ENCODE assay signal across 9 cellular contexts in genomic region chr10:102629661-102630614, GRCh38. TPM values are rescaled to one million over a fixed set of nuclear protein-coding genes. Genes with fewer than 3 reads are reported as not detected.
A peak's percentile ranks its signal among the peaks of the same experiment; 100 is the strongest.
DNase-seq lines count a peak whose midpoint lies in the region; ATAC-seq, FAIRE-seq and TF ChIP-seq lines count a peak whose summit lies in the region.
"Had no signal": no experiment of that assay in that cellular context is flagged by ENCODE, and none has a peak within 500 bp of the region (broad histone marks: within the 10 kb centered on the region; RNA-seq: fewer than 3 reads in every experiment).

No MANE protein-coding gene starts in this region.

- no peak for TF ChIP-seq POLR2A in esophagus muscularis mucosa (IDR thresholded peaks at IDR 0.05; ENCODE audit: low read depth)

- peak overlapping the region; percentile 97 for H3K27ac Mint-ChIP-seq in osteocyte (ENCODE audit: unreplicated experiment)

- H3K4me3 Mint-ChIP-seq in osteocyte (ENCODE audit: unreplicated experiment), result peak overlapping the region; percentile 24

- peaks cover 0 to 17% (median 13%) of the 10 kb centered on the region in 4 donors for H3K36me3 ChIP-seq in esophagus muscularis mucosa

- peaks cover 77% of the 10 kb centered on the region for H3K4me1 Mint-ChIP-seq in osteocyte (ENCODE audit: unreplicated experiment)

- DNase-seq in COLO668 (lab: John Stamatoyannopoulos, UW; ENCODE audit: unreplicated experiment) (peak; percentile 62), RCC 7860 (ENCODE audit: low spot score) (peak; percentile 99), esophagus muscularis mucosa (ENCODE audit: extremely low spot score) (no peak), osteocyte (ENCODE audit: extremely low spot score, unreplicated experiment) (no peak), pons (ENCODE audit: low spot score) (no peak), NCI-H774 (lab: John Stamatoyannopoulos, UW) (no peak)
- no peak for DNase-seq in activated CD4-positive, CD25-positive, alpha-beta regulatory T cell treated with anti-CD3 and anti-CD28 coated beads, Interleukin-2, amount 50 U/mL, for 72 hours

- no peaks in the 10 kb centered on the region for H3K27me3 Mint-ChIP-seq in osteocyte (ENCODE audit: unreplicated experiment)

- peaks cover 66 to 97% (median 84%) of the 10 kb centered on the region in 4 donors for H3K4me1 ChIP-seq in esophagus muscularis mucosa

- TF ChIP-seq EP300 in esophagus muscularis mucosa (IDR thresholded peaks at IDR 0.05), result no peak

- intact Hi-C loops in esophagus muscularis mucosa (cut with DNase I), result no loop called here

- H3K9me3 Mint-ChIP-seq in osteocyte (ENCODE audit: unreplicated experiment), result no peaks in the 10 kb centered on the region

- no peak overlapping the region for H3K4me3 ChIP-seq in esophagus muscularis mucosa
- H3K4me3 ChIP-seq: GM12878 had no signal

- peak overlapping the region; percentile 37 to 90 (median 82) for H3K27ac ChIP-seq in esophagus muscularis mucosa (replicated peaks in 1 of 4)

- FAIRE-seq in RCC 7860 (lab: Jason Lieb, UNC), result peak; percentile 96
- FAIRE-seq: GM12878 had no signal

- H3K9me3 ChIP-seq in esophagus muscularis mucosa, result no peaks in the 10 kb centered on the region

- no peaks in the 10 kb centered on the region for H3K27me3 ChIP-seq in esophagus muscularis mucosa

- peaks cover under 1% of the 10 kb centered on the region for H3K36me3 Mint-ChIP-seq in osteocyte (ENCODE audit: unreplicated experiment)

- no peak for ATAC-seq in GM18867 (IDR thresholded peaks at IDR 0.05; ENCODE audit: unreplicated experiment)
- ATAC-seq: GM12878 had no signal

- TF ChIP-seq CTCF in esophagus muscularis mucosa (IDR thresholded peaks at IDR 0.05), result no peak
- TF ChIP-seq CTCF in osteocyte (IDR thresholded peaks at IDR 0.05), result no peak

- WGBS in esophagus muscularis mucosa, result 69% methylated on average over 16 of the region's 22 CpGs

RNA-seq across cellular contexts. Expression of gene TRIM8, which starts 14.3 kb away (rescaled TPM):
- total RNA-seq in esophagus muscularis mucosa, result 100 to 1,000 TPM; 103 to 170 (median 159) TPM
- 63.9 and 66.8 TPM in 2 replicates for total RNA-seq in osteocyte

Comparison
In these comparisons a context has a peak if more than half of its experiments do, and no peak if none do; other contexts are left out.
1. DNase-seq: peak in COLO668 (single experiment) and RCC 7860 (single experiment); none in esophagus muscularis mucosa (single experiment), osteocyte (single experiment), activated CD4-positive, CD25-positive, alpha-beta regulatory T cell treated with anti-CD3 and anti-CD28 coated beads, Interleukin-2, amount 50 U/mL, for 72 hours (single experiment), pons (single experiment) and NCI-H774 (single experiment).